In the genomic region with DNA sequence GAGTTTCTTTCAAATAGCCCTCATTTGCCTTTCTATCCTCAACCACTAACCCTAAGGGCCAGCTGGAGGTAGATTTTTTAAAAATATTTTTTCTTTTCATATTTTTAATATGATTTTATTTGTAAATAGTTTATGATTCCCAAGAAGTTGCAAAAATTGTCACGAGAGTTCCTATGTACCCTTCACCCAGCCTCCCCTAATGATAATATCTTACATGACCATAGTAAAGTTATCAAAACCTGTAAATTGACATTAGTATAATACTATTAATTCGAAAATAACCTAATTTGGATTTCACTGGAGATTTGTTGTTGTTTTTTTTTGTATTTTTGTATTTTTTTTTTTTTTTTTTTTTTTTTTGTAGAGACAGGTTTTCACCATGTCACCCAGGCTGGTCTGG, we compare ENCODE assay signal across 11 cellular contexts.
"Had no signal": no experiment of that assay in that cellular context is flagged by ENCODE, and none has a peak within 500 bp of the region (broad histone marks: within the 10 kb centered on the region; RNA-seq: fewer than 3 reads in every experiment).

No MANE protein-coding gene starts in this region.

- H3K4me3 ChIP-seq: GM23248, GM23338, HAP-1 had no signal

- H2AFZ ChIP-seq: GM23248, GM23338 had no signal

- ATAC-seq: GM23338, HCT116 had no signal

- FAIRE-seq: H1, H54 had no signal

- H3K36me3 ChIP-seq: HAP-1 had no signal

- H3K27ac Mint-ChIP-seq: GM23338, H9, HFFc6 had no signal

- H3K9me3 Mint-ChIP-seq: GM23338, HFFc6 had no signal

- H3K4me3 Mint-ChIP-seq: GM23338, H9, HFFc6 had no signal

- DNase-seq: GM23248, GOT3, H7, H9, HCEC 1CT, HFFc6 had no signal

- H3K9ac ChIP-seq: GM23248 had no signal

- H3K4me2 ChIP-seq: GM23338 had no signal

- H3K27ac ChIP-seq: GM23248 had no signal
